In genomic region chr3:183103950-183104349, GRCh38 we compare ENCODE assay signal across 3 cellular contexts. TPM values are rescaled to one million over a fixed set of nuclear protein-coding genes. Genes with fewer than 3 reads are reported as not detected.
"Had no signal": no experiment of that assay in that cellular context is flagged by ENCODE, and none has a peak within 500 bp of the region (broad histone marks: within the 10 kb centered on the region; RNA-seq: fewer than 3 reads in every experiment).

No MANE protein-coding gene starts in this region.

RNA-seq across cellular contexts. Expression of gene LAMP3, which starts 58.6 kb away (rescaled TPM):
- total RNA-seq: ascending aorta, cardiac septum had no signal
- polyA plus RNA-seq: cardiac muscle cell had no signal
